ENCODE assay signal across 18 cellular contexts in the genomic region with DNA sequence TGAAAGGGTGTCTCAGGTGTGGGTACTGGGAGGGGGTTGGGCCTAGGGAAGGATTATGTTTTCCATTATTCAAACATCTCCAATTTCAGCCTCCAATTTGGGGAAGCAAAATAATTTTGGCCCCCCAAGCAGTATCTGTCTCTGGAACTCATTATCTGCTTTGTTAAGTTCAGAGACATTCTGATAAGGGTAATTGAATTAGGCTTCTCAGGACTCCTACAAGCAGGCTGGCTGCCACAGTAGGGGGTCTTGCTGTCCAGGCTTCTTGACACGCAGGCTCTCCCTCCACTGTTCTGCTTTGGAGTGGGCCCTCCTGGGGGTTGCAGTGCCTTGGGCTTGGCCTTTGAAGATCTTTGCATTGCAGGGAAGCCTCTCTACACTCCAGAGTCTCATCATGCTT.
A peak's percentile ranks its signal among the peaks of the same experiment; 100 is the strongest.
DNase-seq lines count a peak whose midpoint lies in the region; TF ChIP-seq lines count a peak whose summit lies in the region.
"Had no signal": no experiment of that assay in that cellular context is flagged by ENCODE, and none has a peak within 500 bp of the region (broad histone marks: within the 10 kb centered on the region; RNA-seq: fewer than 3 reads in every experiment).

No MANE protein-coding gene starts in this region.

- H3K27me3 ChIP-seq in mesendoderm (ENCODE audit: insufficient read depth, low read length, poor library complexity) (no peaks in the 10 kb centered on the region), ascending aorta (no peaks in the 10 kb centered on the region)

- no peak overlapping the region for H4K8ac ChIP-seq in mesendoderm (ENCODE audit: low read depth, low read length)

- H3K4me2 ChIP-seq in mesendoderm (ENCODE audit: low read length) = no peak overlapping the region

- no peaks in the 10 kb centered on the region for H3K79me1 ChIP-seq in mesendoderm (ENCODE audit: low read length)

- H3K27ac ChIP-seq in mesendoderm (ENCODE audit: low read depth, low read length) (no peak overlapping the region), ascending aorta (no peak overlapping the region)

- H3K9me3 ChIP-seq in ascending aorta = no peaks in the 10 kb centered on the region

- no peak overlapping the region for H3K4ac ChIP-seq in mesendoderm (ENCODE audit: low read depth, low read length)

- no peak overlapping the region for H4K5ac ChIP-seq in mesendoderm (ENCODE audit: low read length)

- no peak overlapping the region for H2BK120ac ChIP-seq in mesendoderm (ENCODE audit: low read depth, low read length)

- H3K4me3 ChIP-seq in mesendoderm (ENCODE audit: low read length) (no peak overlapping the region), ascending aorta (no peak overlapping the region)

- H2AK5ac ChIP-seq in mesendoderm (ENCODE audit: low read length) = no peak overlapping the region

- H2BK5ac ChIP-seq in mesendoderm (ENCODE audit: low read length) = no peak overlapping the region

- H3K4me1 ChIP-seq in mesendoderm (ENCODE audit: control insufficient read depth, low read depth, low read length) = peaks cover 10% of the 10 kb centered on the region
- H3K4me1 ChIP-seq in ascending aorta = peaks cover 0 to 4% of the 10 kb centered on the region in 2 donors

- H3K23ac ChIP-seq in mesendoderm (ENCODE audit: low read length) = no peak overlapping the region

- H3K9ac ChIP-seq in mesendoderm (ENCODE audit: low read length) = no peak overlapping the region

- no peaks in the 10 kb centered on the region for H3K79me2 ChIP-seq in mesendoderm (ENCODE audit: control insufficient read depth, insufficient read depth, low read length)

- H3K18ac ChIP-seq in mesendoderm (ENCODE audit: low read length) = peak overlapping the region; percentile 29

- TF ChIP-seq CTCF in ascending aorta (IDR thresholded peaks at IDR 0.05) = no peak

- H3K36me3 ChIP-seq in mesendoderm (ENCODE audit: control insufficient read depth, insufficient read depth, low read length) (no peaks in the 10 kb centered on the region), ascending aorta (no peaks in the 10 kb centered on the region)

- DNase-seq in Daoy (ENCODE audit: low read depth) (peak; percentile 50), NCI-H146 (lab: John Stamatoyannopoulos, UW) (peak; percentile 49), brain pericyte (ENCODE audit: low read depth, low spot score) (peak; percentile 16), mesendoderm (peak; percentile 83), ascending aorta (ENCODE audit: low spot score in 2 of 2) (no peak), inferior parietal cortex (ENCODE audit: extremely low spot score) (no peak), HuH-7 (ENCODE audit: low spot score) (no peak)
- DNase-seq: CD4-positive, CD25-positive, alpha-beta regulatory T cell; HFFc6; KG1; NCI-H1092; NCI-H1436; NCI-H2029 treated with DMSO at 0.1 percent for 48 hours; NCI-H2171 treated with DMSO at 0.1 percent for 48 hours; NCI-H526; OCI-M1; Right ventricle myocardium superior; T-helper 1 cell had no signal

- H3K56ac ChIP-seq in mesendoderm (ENCODE audit: low read length) = no peak overlapping the region

- no peak overlapping the region for H2BK15ac ChIP-seq in mesendoderm (replicated peaks; ENCODE audit: low read depth)

- intact Hi-C loops in ascending aorta (cut with DNase I) = no loop called here

- no CpG with 5 or more reads among the region's 1 CpG for WGBS in mesendoderm (ENCODE audit: extremely low coverage, insufficient coverage, low lambda C conversion rate)

Comparison
In these comparisons a context has a peak if more than half of its experiments do, and no peak if none do; other contexts are left out.
1. DNase-seq: peak in Daoy (single experiment), NCI-H146 (single experiment), brain pericyte (single experiment) and mesendoderm (single experiment); none in ascending aorta (0 of 2), inferior parietal cortex (single experiment) and HuH-7 (single experiment).